27 cellular contexts compared by ENCODE assay signal in the genomic region with DNA sequence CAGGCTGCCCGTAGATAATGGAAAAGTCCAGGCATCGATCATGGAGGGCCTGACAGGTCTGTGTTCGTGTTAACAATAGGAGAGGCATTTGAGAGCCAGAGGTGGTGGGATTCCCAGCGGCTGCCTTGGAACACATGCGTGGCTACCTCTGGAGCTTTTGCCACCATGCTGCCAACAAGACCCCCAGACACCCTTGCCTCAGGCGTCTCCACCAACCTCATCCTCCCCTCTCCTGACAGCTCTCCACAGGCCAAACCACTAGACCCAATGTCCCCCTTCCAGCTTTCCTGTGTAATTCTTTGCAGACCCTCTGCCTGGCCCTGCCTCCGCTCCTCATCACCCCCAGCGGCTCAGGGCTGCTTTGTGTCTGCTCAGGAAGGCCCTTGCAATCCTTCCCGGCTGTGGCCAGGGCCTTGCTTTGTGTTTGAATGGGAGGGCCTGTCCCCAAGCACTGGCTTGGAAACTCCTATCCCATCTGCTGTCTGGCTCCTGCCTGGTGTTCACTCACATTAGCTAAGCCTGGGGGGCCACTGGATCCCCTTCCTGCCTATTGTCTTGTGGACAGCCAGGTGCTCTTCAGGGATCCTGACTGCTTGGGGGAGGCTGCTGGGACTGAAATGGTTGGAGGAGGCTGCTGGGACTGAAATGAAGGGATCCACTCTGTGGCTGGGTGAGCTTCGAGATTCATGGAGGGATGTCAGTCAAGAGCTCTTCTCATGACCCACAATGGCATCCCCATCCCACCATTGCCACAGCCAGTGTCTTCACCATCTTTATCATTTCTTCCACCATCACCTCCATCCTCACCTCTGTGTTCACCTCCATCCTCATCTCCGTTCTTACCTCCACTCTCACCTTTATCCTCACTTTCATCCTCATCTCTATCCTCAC.
A peak's percentile ranks its signal among the peaks of the same experiment; 100 is the strongest.
DNase-seq lines count a peak whose midpoint lies in the region; ATAC-seq, FAIRE-seq and TF ChIP-seq lines count a peak whose summit lies in the region.
"Had no signal": no experiment of that assay in that cellular context is flagged by ENCODE, and none has a peak within 500 bp of the region (broad histone marks: within the 10 kb centered on the region; RNA-seq: fewer than 3 reads in every experiment).

No MANE protein-coding gene starts in this region.

- H3K27ac ChIP-seq in SK-N-SH (ENCODE audit: low read depth in 2 of 2, low read length in 1 of 2): no peak overlapping the region
- no peak overlapping the region for H3K27ac ChIP-seq in upper lobe of right lung
- H3K27ac ChIP-seq: left lung, sigmoid colon had no signal

- peak; percentile 13 for FAIRE-seq in bronchial epithelial cell (lab: Jason Lieb, UNC)
- FAIRE-seq: A204.1, endothelial cell of umbilical vein, H54 had no signal

- H3K9ac ChIP-seq in SK-N-SH: no peak overlapping the region

- H3K27ac Mint-ChIP-seq in nephron progenitor cell: peak overlapping the region; percentile 92
- H3K27ac Mint-ChIP-seq: activated CD4-positive, alpha-beta T cell treated with anti-CD3 and anti-CD28 coated beads for 36 hours; CD8-positive, alpha-beta memory T cell; nephron; stimulated activated naive CD8-positive, alpha-beta T cell treated with anti-CD3 and anti-CD28 coated beads, Interleukin-15, Interleukin-2, amounts not matched to agents 100 ng/mL and 50 ng/mL, for 24 hours; T-helper 1 cell treated with Interleukin-12 subunit alpha and Interleukin-12 subunit beta and Interleukin-4 antibody, amounts not matched to agents 30 μg/mL and 1 μg/mL, for 36 hours had no signal

- TF ChIP-seq CTCF in SK-N-SH (IDR thresholded peaks at IDR 0.05): no peak
- no peak for TF ChIP-seq CTCF in bronchial epithelial cell (IDR thresholded peaks at IDR 0.05; ENCODE audit: insufficient read depth, low read length, severe bottlenecking)
- no peak for TF ChIP-seq CTCF in nephron progenitor cell (IDR thresholded peaks at IDR 0.05)
- TF ChIP-seq CTCF in upper lobe of right lung (IDR thresholded peaks at IDR 0.05): no peak

- no peak overlapping the region for H3K4me2 ChIP-seq in SK-N-SH

- no peaks in the 10 kb centered on the region for H3K9me2 ChIP-seq in SK-N-SH

- no peak for TF ChIP-seq EP300 in SK-N-SH (IDR thresholded peaks at IDR 0.05; ENCODE audit: borderline replicate concordance in 1 of 2, low read depth in 1 of 2, low read length in 1 of 2)

- no peak for TF ChIP-seq RAD21 in SK-N-SH (IDR thresholded peaks at IDR 0.05; ENCODE audit: low read length)

- H3K27me3 ChIP-seq in SK-N-SH (ENCODE audit: insufficient read depth) (no peaks in the 10 kb centered on the region), bronchial epithelial cell (ENCODE audit: control insufficient read depth, insufficient read depth, low read length) (no peaks in the 10 kb centered on the region), upper lobe of right lung (no peaks in the 10 kb centered on the region)
- H3K27me3 ChIP-seq: left lung, sigmoid colon had no signal

- peaks cover 31% of the 10 kb centered on the region for H3K27me3 Mint-ChIP-seq in nephron progenitor cell (ENCODE audit: low read depth, poor library complexity)
- H3K27me3 Mint-ChIP-seq: activated CD4-positive, alpha-beta T cell treated with anti-CD3 and anti-CD28 coated beads for 36 hours had no signal

- 82% methylated on average over 11 of the region's 11 CpGs for WGBS in SK-N-SH (ENCODE audit: low lambda C conversion rate)

- no peaks in the 10 kb centered on the region for H4K20me1 ChIP-seq in SK-N-SH (ENCODE audit: insufficient read depth)

- no peaks in the 10 kb centered on the region for H3K79me2 ChIP-seq in SK-N-SH (ENCODE audit: insufficient read depth)

- no peak; the same call in 2 of the 3 replicates for ATAC-seq in SK-N-SH treated with all-trans-retinoic acid at 6 μM for 48 hours
- ATAC-seq in upper lobe of right lung: no peak
- ATAC-seq: activated CD4-positive, alpha-beta T cell treated with anti-CD3 and anti-CD28 coated beads for 36 hours; left lung had no signal

- CTCF ChIA-PET in SK-N-SH (lab: Yijun Ruan, JAX): interaction anchor here (0.6 to 1.0 kb wide), 2 partner anchors 7 to 14 kb away, joined by 3 to 4 read pairs; no protein-coding TSS in a partner anchor

- H3K9me3 Mint-ChIP-seq in nephron progenitor cell: peaks cover 29% of the 10 kb centered on the region

- peaks cover 6% of the 10 kb centered on the region for H3K4me1 Mint-ChIP-seq in nephron progenitor cell
- H3K4me1 Mint-ChIP-seq: activated CD4-positive, alpha-beta T cell treated with anti-CD3 and anti-CD28 coated beads for 36 hours; CD8-positive, alpha-beta memory T cell had no signal

- intact Hi-C loops in upper lobe of right lung (cut with DNase I): no loop called here

- H3K36me3 Mint-ChIP-seq in nephron progenitor cell (ENCODE audit: low read depth): peaks cover 9% of the 10 kb centered on the region

- DNase-seq in SK-N-SH (peak; percentile 20), bronchial epithelial cell (ENCODE audit: low read depth) (no peak), nephron progenitor cell (no peak), upper lobe of right lung (peak; percentile 53), NCI-H2196 (lab: John Stamatoyannopoulos, UW; ENCODE audit: unreplicated experiment) (no peak), cortex of kidney (lab: John Stamatoyannopoulos, UW) (no peak), GF-D8 (lab: John Stamatoyannopoulos, UW) (no peak)
- DNase-seq: activated CD4-positive, alpha-beta T cell treated with anti-CD3 and anti-CD28 coated beads for 36 hours; activated T-cell treated with anti-CD3 and anti-CD28 coated beads, Interleukin-2, amount 50 U/mL, for 48 hours; CD8-positive, alpha-beta memory T cell; cerebellar nuclear complex; GDM1; hypothalamus; left lung; NCI-H1092; NCI-H1930; NCI-H526; RPMI8226; sigmoid colon; stimulated activated CD4-positive, alpha-beta T cell treated with anti-CD3 and anti-CD28 coated beads, Interleukin-4, amount 100 ng/mL, for 4 hours had no signal

- H3K4me3 Mint-ChIP-seq in nephron progenitor cell: no peak overlapping the region
- H3K4me3 Mint-ChIP-seq: activated CD4-positive, alpha-beta T cell treated with anti-CD3 and anti-CD28 coated beads for 36 hours; CD8-positive, alpha-beta memory T cell; nephron; stimulated activated naive CD8-positive, alpha-beta T cell treated with anti-CD3 and anti-CD28 coated beads, Interleukin-15, Interleukin-2, amounts not matched to agents 100 ng/mL and 50 ng/mL, for 24 hours; T-helper 1 cell treated with Interleukin-12 subunit alpha and Interleukin-12 subunit beta and Interleukin-4 antibody, amounts not matched to agents 30 μg/mL and 1 μg/mL, for 36 hours had no signal

- peaks cover 6% of the 10 kb centered on the region for H3F3A ChIP-seq in SK-N-SH (replicated peaks; ENCODE audit: insufficient read depth)

- H3K4me1 ChIP-seq in SK-N-SH (ENCODE audit: control insufficient read depth in 1 of 2, insufficient read depth in 2 of 2, low read depth in 1 of 2, low read length in 1 of 2) (peaks cover 0 to 17% of the 10 kb centered on the region in 2 experiments; a peak in 1 of 4 replicates), upper lobe of right lung (no peaks in the 10 kb centered on the region)
- H3K4me1 ChIP-seq: left lung, sigmoid colon had no signal

- peaks cover 19% of the 10 kb centered on the region for H3K9me3 ChIP-seq in SK-N-SH
- H3K9me3 ChIP-seq in upper lobe of right lung: peaks cover 6% of the 10 kb centered on the region

- POLR2A ChIA-PET in SK-N-SH (lab: Yijun Ruan, JAX): no interaction called here

- H3K36me3 ChIP-seq in SK-N-SH (replicated peaks in 1 of 2; ENCODE audit: control insufficient read depth in 1 of 2, insufficient read depth in 2 of 2, low read length in 1 of 2) (no peaks in the 10 kb centered on the region), bronchial epithelial cell (ENCODE audit: control insufficient read depth, insufficient read depth, low read length) (no peaks in the 10 kb centered on the region), upper lobe of right lung (no peaks in the 10 kb centered on the region)
- H3K36me3 ChIP-seq: left lung, sigmoid colon had no signal

- no peak overlapping the region for H2AFZ ChIP-seq in SK-N-SH (ENCODE audit: low read depth)

- H3K4me3 ChIP-seq in SK-N-SH (ENCODE audit: low read depth in 2 of 2, low read length in 1 of 2): no peak overlapping the region
- no peak overlapping the region for H3K4me3 ChIP-seq in bronchial epithelial cell (ENCODE audit: low read depth, low read length)
- no peak overlapping the region for H3K4me3 ChIP-seq in upper lobe of right lung
- H3K4me3 ChIP-seq: left lung, sigmoid colon had no signal

TF ChIP-seq in SK-N-SH, 30 proteins besides CTCF, POLR2A, EP300 and RAD21 (continues in another document):
- no peak for TF ChIP-seq FOSL2 (IDR thresholded peaks at IDR 0.05; ENCODE audit: borderline replicate concordance, low read depth)
- TF ChIP-seq GATA2 (CRISPR knock-in tag; IDR thresholded peaks at IDR 0.05): no peak
- no peak for TF ChIP-seq YY1 (IDR thresholded peaks at IDR 0.05; ENCODE audit: low read depth)
- no peak for TF ChIP-seq MXI1 (IDR thresholded peaks at IDR 0.05; ENCODE audit: low read depth, low read length)
- no peak for TF ChIP-seq SMC3 (IDR thresholded peaks at IDR 0.05; ENCODE audit: low read depth, low read length)
- TF ChIP-seq JUND (IDR thresholded peaks at IDR 0.05): no peak
- no peak for TF ChIP-seq FOXM1 (IDR thresholded peaks at IDR 0.05; ENCODE audit: low read depth)

TF ChIP-seq in SK-N-SH treated with all-trans-retinoic acid at 6 μM for 48 hours, 23 proteins besides CTCF, POLR2A, EP300 and RAD21 (continues in another document):
- TF ChIP-seq, protein P1, sequence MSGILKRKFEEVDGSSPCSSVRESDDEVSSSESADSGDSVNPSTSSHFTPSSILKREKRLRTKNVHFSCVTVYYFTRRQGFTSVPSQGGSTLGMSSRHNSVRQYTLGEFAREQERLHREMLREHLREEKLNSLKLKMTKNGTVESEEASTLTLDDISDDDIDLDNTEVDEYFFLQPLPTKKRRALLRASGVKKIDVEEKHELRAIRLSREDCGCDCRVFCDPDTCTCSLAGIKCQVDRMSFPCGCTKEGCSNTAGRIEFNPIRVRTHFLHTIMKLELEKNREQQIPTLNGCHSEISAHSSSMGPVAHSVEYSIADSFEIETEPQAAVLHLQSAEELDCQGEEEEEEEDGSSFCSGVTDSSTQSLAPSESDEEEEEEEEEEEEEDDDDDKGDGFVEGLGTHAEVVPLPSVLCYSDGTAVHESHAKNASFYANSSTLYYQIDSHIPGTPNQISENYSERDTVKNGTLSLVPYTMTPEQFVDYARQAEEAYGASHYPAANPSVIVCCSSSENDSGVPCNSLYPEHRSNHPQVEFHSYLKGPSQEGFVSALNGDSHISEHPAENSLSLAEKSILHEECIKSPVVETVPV (CRISPR knock-in tag; IDR thresholded peaks at IDR 0.05): no peak

Comparison
In these comparisons a context has a peak if more than half of its experiments do, and no peak if none do; other contexts are left out.
1. DNase-seq: peak in SK-N-SH (single experiment) and upper lobe of right lung (single experiment); none in bronchial epithelial cell (single experiment), nephron progenitor cell (single experiment), NCI-H2196 (single experiment), cortex of kidney (single experiment) and GF-D8 (single experiment).